7 cellular contexts compared by ENCODE assay signal in genomic region chr10:103745264-103746247, GRCh38.
DNase-seq lines count a peak whose midpoint lies in the region; ATAC-seq and TF ChIP-seq lines count a peak whose summit lies in the region.

No MANE protein-coding gene starts in this region.

- ATAC-seq in GM19397 (IDR thresholded peaks at IDR 0.05; ENCODE audit: unreplicated experiment) (no peak), HG03520 (IDR thresholded peaks at IDR 0.05; ENCODE audit: unreplicated experiment) (no peak), HG03159 (IDR thresholded peaks at IDR 0.05; ENCODE audit: unreplicated experiment) (no peak)

- H3K27me3 ChIP-seq in suprapubic skin = no peaks in the 10 kb centered on the region

- H3K27ac Mint-ChIP-seq in activated CD4-positive, alpha-beta T cell treated with anti-CD3 and anti-CD28 coated beads, Interleukin-2, amount 10 ng/mL, durations not matched to agents 7 days and 5 days = peak overlapping the region; percentile 88

- WGBS in suprapubic skin = 54% methylated on average over 14 of the region's 17 CpGs

- H3K27ac ChIP-seq in KOPT-K1 (ENCODE audit: low read depth, low read length, poor library complexity, severe bottlenecking) (peak overlapping the region; percentile 68), suprapubic skin (peak overlapping the region; percentile 86)

- H3K4me3 Mint-ChIP-seq in activated CD4-positive, alpha-beta T cell treated with anti-CD3 and anti-CD28 coated beads, Interleukin-2, amount 10 ng/mL, durations not matched to agents 7 days and 5 days = no peak overlapping the region

- H3K36me3 ChIP-seq in KOPT-K1 (ENCODE audit: insufficient read depth, low read length) = no peaks in the 10 kb centered on the region
- H3K36me3 ChIP-seq in suprapubic skin = no peaks in the 10 kb centered on the region

- POLR2A ChIA-PET in activated CD4-positive, alpha-beta T cell treated with anti-CD3 and anti-CD28 coated beads, Interleukin-2, amount 10 ng/mL, durations not matched to agents 7 days and 5 days (lab: Charles Lee) = no interaction called here

- H3K4me1 ChIP-seq in suprapubic skin = peaks cover 55% of the 10 kb centered on the region

- H3K9me3 ChIP-seq in KOPT-K1 (ENCODE audit: insufficient read depth, low read length, poor library complexity, severe bottlenecking) (no peaks in the 10 kb centered on the region), suprapubic skin (no peaks in the 10 kb centered on the region)

- TF ChIP-seq POLR2A in suprapubic skin (IDR thresholded peaks at IDR 0.05) = no peak

- H3K27me3 Mint-ChIP-seq in activated CD4-positive, alpha-beta T cell treated with anti-CD3 and anti-CD28 coated beads, Interleukin-2, amount 10 ng/mL, durations not matched to agents 7 days and 5 days = no peaks in the 10 kb centered on the region

- TF ChIP-seq EP300 in suprapubic skin (IDR thresholded peaks at IDR 0.05) = no peak

- H3K4me3 ChIP-seq in fibroblast of mammary gland (ENCODE audit: control insufficient read depth, low read depth, low read length) (no peak overlapping the region), suprapubic skin (no peak overlapping the region)

- H3K4me1 Mint-ChIP-seq in activated CD4-positive, alpha-beta T cell treated with anti-CD3 and anti-CD28 coated beads, Interleukin-2, amount 10 ng/mL, durations not matched to agents 7 days and 5 days = peaks cover 50% of the 10 kb centered on the region

- TF ChIP-seq CTCF in fibroblast of mammary gland (conservative IDR thresholded peaks at IDR 0.05; ENCODE audit: control insufficient read depth, insufficient read depth, low read depth, low read length) (no peak), suprapubic skin (IDR thresholded peaks at IDR 0.05) (no peak)

- peak; percentile 53 for DNase-seq in activated CD4-positive, alpha-beta T cell treated with anti-CD3 and anti-CD28 coated beads, Interleukin-2, amount 10 ng/mL, durations not matched to agents 7 days and 5 days
- DNase-seq in fibroblast of mammary gland (ENCODE audit: low read depth) (peak; percentile 43), suprapubic skin (ENCODE audit: low spot score in 2 of 2) (no peak)

- H3K36me3 Mint-ChIP-seq in activated CD4-positive, alpha-beta T cell treated with anti-CD3 and anti-CD28 coated beads, Interleukin-2, amount 10 ng/mL, durations not matched to agents 7 days and 5 days (ENCODE audit: low read depth) = peaks cover 1% of the 10 kb centered on the region

- no peaks in the 10 kb centered on the region for H3K9me3 Mint-ChIP-seq in activated CD4-positive, alpha-beta T cell treated with anti-CD3 and anti-CD28 coated beads, Interleukin-2, amount 10 ng/mL, durations not matched to agents 7 days and 5 days

- CTCF ChIA-PET in activated CD4-positive, alpha-beta T cell treated with anti-CD3 and anti-CD28 coated beads, Interleukin-2, amount 10 ng/mL, durations not matched to agents 7 days and 5 days (lab: Charles Lee) = interaction anchor here (1.5 to 5.6 kb wide), 4 partner anchors 9 to 17 kb away, joined by 3 to 30 read pairs (median 22); no protein-coding TSS in a partner anchor

Comparison
In these comparisons a context has a peak if more than half of its experiments do, and no peak if none do; other contexts are left out.
1. DNase-seq: peak in activated CD4-positive, alpha-beta T cell treated with anti-CD3 and anti-CD28 coated beads, Interleukin-2, amount 10 ng/mL, durations not matched to agents 7 days and 5 days (single experiment) and fibroblast of mammary gland (single experiment); none in suprapubic skin (0 of 2).